Comparison of ENCODE assay signal across 22 cellular contexts in the genomic region with DNA sequence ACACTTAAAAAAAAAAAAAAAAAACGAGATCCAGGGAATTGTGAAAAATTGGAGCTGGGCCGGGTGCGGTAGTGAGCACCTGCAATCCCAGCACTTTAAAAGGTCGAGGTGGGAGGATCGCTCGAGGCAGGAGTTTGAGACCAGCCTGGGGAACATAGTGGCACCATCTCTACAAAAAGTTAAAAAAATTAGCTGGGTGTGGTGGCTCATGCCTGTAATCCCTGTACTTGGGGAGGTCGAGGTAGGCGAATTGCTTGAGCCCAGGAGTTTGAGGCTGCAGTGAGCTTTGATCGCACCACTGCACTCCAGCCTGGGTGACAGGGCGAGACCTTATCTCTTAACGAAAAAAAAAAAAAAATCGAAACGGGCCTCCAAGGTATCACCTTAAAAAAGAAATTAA. TPM values are rescaled to one million over a fixed set of nuclear protein-coding genes. Genes with fewer than 3 reads are reported as not detected.
DNase-seq lines count a peak whose midpoint lies in the region; ATAC-seq and TF ChIP-seq lines count a peak whose summit lies in the region.
"Had no signal": no experiment of that assay in that cellular context is flagged by ENCODE, and none has a peak within 500 bp of the region (broad histone marks: within the 10 kb centered on the region; RNA-seq: fewer than 3 reads in every experiment).

No MANE protein-coding gene starts in this region.

- no peaks in the 10 kb centered on the region for H3K79me2 ChIP-seq in OCI-LY3 (ENCODE audit: low read length)

- in situ Hi-C loops in Caki2 (cut with HindIII; ENCODE audit: low pct_unique_long_range_greater_than_20kb, low sequenced_read_pairs) = no loop called here
- in situ Hi-C loops in GM13976 (cut with MboI; ENCODE audit: low sequenced_read_pairs, unreplicated experiment) = no loop called here

- H3K4me3 Mint-ChIP-seq in progenitor cell of endocrine pancreas (ENCODE audit: low read depth) = peak overlapping the region; percentile 85
- H3K4me3 Mint-ChIP-seq: activated T-helper 1 cell treated with anti-CD3 and anti-CD28 coated beads, Interleukin-12 subunit alpha, Interleukin-12 subunit beta, Interleukin-2, Interleukin-4 antibody, amounts not matched to agents 30 ng/mL and 10 ng/mL and 1 ng/mL, durations not matched to agents 14 hours and 24 hours and 36 hours; central memory CD8-positive, alpha-beta T cell; naive thymus-derived CD4-positive, alpha-beta T cell had no signal

- H3K9me3 ChIP-seq in OCI-LY3 (ENCODE audit: insufficient read depth, low read length) = no peaks in the 10 kb centered on the region
- H3K9me3 ChIP-seq: heart right ventricle, SK-N-SH had no signal

- ATAC-seq in GM21737 (IDR thresholded peaks at IDR 0.05; ENCODE audit: unreplicated experiment) = no peak
- ATAC-seq: left cardiac atrium; naive thymus-derived CD4-positive, alpha-beta T cell had no signal

- H3K9me3 Mint-ChIP-seq in progenitor cell of endocrine pancreas (ENCODE audit: low read depth) = no peaks in the 10 kb centered on the region
- H3K9me3 Mint-ChIP-seq: activated T-helper 1 cell treated with anti-CD3 and anti-CD28 coated beads, Interleukin-12 subunit alpha, Interleukin-12 subunit beta, Interleukin-2, Interleukin-4 antibody, amounts not matched to agents 30 ng/mL and 10 ng/mL and 1 ng/mL, durations not matched to agents 14 hours and 24 hours and 36 hours; central memory CD8-positive, alpha-beta T cell had no signal

- H3K27me3 ChIP-seq in OCI-LY3 (ENCODE audit: low read depth, low read length) = no peaks in the 10 kb centered on the region

- no peak overlapping the region for H3K4me3 ChIP-seq in OCI-LY3 (ENCODE audit: low read length)
- H3K4me3 ChIP-seq in epithelial cell of proximal tubule (ENCODE audit: low read depth, low read length) = peak overlapping the region; percentile 70
- H3K4me3 ChIP-seq in coronary artery = no peak overlapping the region
- H3K4me3 ChIP-seq: heart right ventricle had no signal

- DNase-seq in Caki2 (ENCODE audit: low read depth) (peak; percentile 71), epithelial cell of proximal tubule (ENCODE audit: low read depth) (no peak), progenitor cell of endocrine pancreas (ENCODE audit: low spot score, unreplicated experiment) (no peak), GM13976 (ENCODE audit: low spot score) (no peak), DMS 273 treated with DMSO at 0.1 percent for 48 hours (lab: John Stamatoyannopoulos, UW) (no peak), coronary artery (ENCODE audit: low spot score) (no peak)
- DNase-seq: activated CD4-positive, alpha-beta T cell treated with anti-CD3 and anti-CD28 coated beads, Interleukin-2, amount 50 U/mL, for 48 hours; AML-193; GOT3; heart right ventricle; left cardiac atrium; naive thymus-derived CD4-positive, alpha-beta T cell; NCI-H226; SK-N-SH; stimulated activated CD4-positive, alpha-beta T cell treated with anti-CD3 and anti-CD28 coated beads, Interleukin-4, amount 100 ng/mL, for 24 hours had no signal

- H2AFZ ChIP-seq in OCI-LY3 (ENCODE audit: low read depth, low read length) = no peak overlapping the region

- TF ChIP-seq CTCF in OCI-LY3 (IDR thresholded peaks at IDR 0.05; ENCODE audit: low read depth, low read length) (no peak), epithelial cell of proximal tubule (conservative IDR thresholded peaks at IDR 0.05; ENCODE audit: low read depth, low read length) (no peak), progenitor cell of endocrine pancreas (IDR thresholded peaks at IDR 0.05; ENCODE audit: unreplicated experiment) (no peak), GM13976 (IDR thresholded peaks at IDR 0.05; ENCODE audit: borderline replicate concordance, control extremely low read depth, extremely low read depth, insufficient read depth, missing control alignments) (no peak), coronary artery (IDR thresholded peaks at IDR 0.05) (no peak)

- H3K4me1 ChIP-seq in OCI-LY3 (ENCODE audit: low read length) = peaks cover 22% of the 10 kb centered on the region

- H4K20me1 ChIP-seq in OCI-LY3 (ENCODE audit: insufficient read depth, low read length) = no peaks in the 10 kb centered on the region

- H3K27me3 Mint-ChIP-seq in progenitor cell of endocrine pancreas = no peaks in the 10 kb centered on the region

- peaks cover 42% of the 10 kb centered on the region for H3K4me1 Mint-ChIP-seq in progenitor cell of endocrine pancreas (ENCODE audit: low read depth)

- no peaks in the 10 kb centered on the region for H3K36me3 ChIP-seq in OCI-LY3 (replicated peaks; ENCODE audit: low read depth, low read length)
- H3K36me3 ChIP-seq: heart right ventricle had no signal

- H3K4me2 ChIP-seq in OCI-LY3 (ENCODE audit: low read length) = 0 out of 2 replicates have a peak overlapping the region, but pooled peaks have one; percentile 37
- H3K4me2 ChIP-seq: SK-N-SH had no signal

- H3K9ac ChIP-seq in OCI-LY3 (ENCODE audit: low read length) = no peak overlapping the region
- H3K9ac ChIP-seq: SK-N-SH had no signal

- no peak overlapping the region for H3K27ac ChIP-seq in OCI-LY3 (ENCODE audit: low read length)
- no peak overlapping the region for H3K27ac ChIP-seq in coronary artery
- H3K27ac ChIP-seq: heart right ventricle had no signal

- peaks cover 2% of the 10 kb centered on the region for H3K36me3 Mint-ChIP-seq in progenitor cell of endocrine pancreas (ENCODE audit: insufficient read depth)
- H3K36me3 Mint-ChIP-seq: naive thymus-derived CD4-positive, alpha-beta T cell had no signal

- H3K27ac Mint-ChIP-seq in progenitor cell of endocrine pancreas = peak overlapping the region; percentile 99
- H3K27ac Mint-ChIP-seq: activated T-helper 1 cell treated with anti-CD3 and anti-CD28 coated beads, Interleukin-12 subunit alpha, Interleukin-12 subunit beta, Interleukin-2, Interleukin-4 antibody, amounts not matched to agents 30 ng/mL and 10 ng/mL and 1 ng/mL, durations not matched to agents 14 hours and 24 hours and 36 hours had no signal

RNA-seq across cellular contexts. Expression of a gene that starts 2.0 kb away (rescaled TPM):
- 326 and 414 TPM in 2 replicates for total RNA-seq in Caki2 (2014; rRNA removed; shearing (Covaris generic); ENCODE audit: low replicate concordance)
- 277 and 503 TPM in 2 replicates for total RNA-seq in epithelial cell of proximal tubule
- 172 and 183 TPM in 2 replicates for total RNA-seq in progenitor cell of endocrine pancreas
- total RNA-seq: activated T-helper 1 cell treated with anti-CD3 and anti-CD28 coated beads, Interleukin-12 subunit alpha, Interleukin-12 subunit beta, Interleukin-2, Interleukin-4 antibody, amounts not matched to agents 30 ng/mL and 10 ng/mL and 1 ng/mL, durations not matched to agents 14 hours and 24 hours and 36 hours had no signal

RNA-seq across cellular contexts. Expression of a gene that starts 9.5 kb away (rescaled TPM):
- total RNA-seq in Caki2 (2014; rRNA removed; shearing (Covaris generic); ENCODE audit: low replicate concordance) = 60.4 and 71.8 TPM in 2 replicates
- 8.4 and 13.7 TPM in 2 replicates for total RNA-seq in epithelial cell of proximal tubule
- total RNA-seq in progenitor cell of endocrine pancreas = 13.3 and 13.5 TPM in 2 replicates

RNA-seq across cellular contexts. Expression of a gene that starts 28.2 kb away (rescaled TPM):
- total RNA-seq in Caki2 (2014; rRNA removed; shearing (Covaris generic); ENCODE audit: low replicate concordance) = 1.7 TPM in 1 of 2 replicates, not detected in the other
- total RNA-seq in epithelial cell of proximal tubule (not detected in 2 replicates), progenitor cell of endocrine pancreas (not detected in 2 replicates)
- total RNA-seq: activated T-helper 1 cell treated with anti-CD3 and anti-CD28 coated beads, Interleukin-12 subunit alpha, Interleukin-12 subunit beta, Interleukin-2, Interleukin-4 antibody, amounts not matched to agents 30 ng/mL and 10 ng/mL and 1 ng/mL, durations not matched to agents 14 hours and 24 hours and 36 hours; esophagus mucosa; heart right ventricle; left cardiac atrium; naive thymus-derived CD4-positive, alpha-beta T cell; right cardiac atrium; ureter had no signal
